In genomic region chr21:14523234-14523633, GRCh38 we compare ENCODE assay signal across 8 cellular contexts. TPM values are rescaled to one million over a fixed set of nuclear protein-coding genes. Genes with fewer than 3 reads are reported as not detected.
DNase-seq lines count a peak whose midpoint lies in the region; ATAC-seq and TF ChIP-seq lines count a peak whose summit lies in the region.

No MANE protein-coding gene starts in this region.

- POLR2A ChIA-PET in Caco-2 (lab: Charles Lee), result no interaction called here

- H3K36me3 ChIP-seq in Caco-2 (ENCODE audit: control insufficient read depth, insufficient read depth, low read length), result no peaks in the 10 kb centered on the region

- no peaks in the 10 kb centered on the region for H3K27me3 Mint-ChIP-seq in activated naive CD8-positive, alpha-beta T cell
- peaks cover 2% of the 10 kb centered on the region for H3K27me3 Mint-ChIP-seq in Caco-2 (ENCODE audit: insufficient read depth, unreplicated experiment)

- H3K9me3 ChIP-seq in Caco-2, result no peaks in the 10 kb centered on the region

- peak overlapping the region; percentile 85 for H3K27ac ChIP-seq in HL-60 (replicated peaks)

- no peaks in the 10 kb centered on the region for H3K27me3 ChIP-seq in HL-60 (ENCODE audit: insufficient read depth, poor library complexity, severe bottlenecking)
- no peaks in the 10 kb centered on the region for H3K27me3 ChIP-seq in Caco-2 (replicated peaks; ENCODE audit: control insufficient read depth, insufficient read depth, low read length)

- no peaks in the 10 kb centered on the region for H3K9me3 Mint-ChIP-seq in activated naive CD8-positive, alpha-beta T cell (ENCODE audit: low read depth)
- H3K9me3 Mint-ChIP-seq in Caco-2 (ENCODE audit: unreplicated experiment), result no peaks in the 10 kb centered on the region

- peak; percentile 77 for DNase-seq in GM12865 (ENCODE audit: low read depth)
- DNase-seq in HL-60 (ENCODE audit: low read depth in 1 of 2, low spot score in 1 of 2), result peak; percentile 40 to 43
- DNase-seq in stimulated activated CD8-positive, alpha-beta memory T cell treated with anti-CD3 and anti-CD28 coated beads, Interleukin-7, amount 100 ng/mL, for 4 hours (ENCODE audit: low read depth in 2 of 2), result peak; percentile 28 to 44
- no peak for DNase-seq in Caco-2
- no peak for DNase-seq in A172 (ENCODE audit: low spot score)
- DNase-seq in NCI-H2107 treated with DMSO at 0.1 percent for 48 hours (lab: John Stamatoyannopoulos, UW; ENCODE audit: unreplicated experiment), result no peak

- no peak for TF ChIP-seq CTCF in GM12865 (IDR thresholded peaks at IDR 0.05; ENCODE audit: insufficient read depth, low read depth, low read length, missing control alignments)
- TF ChIP-seq CTCF in HL-60 (IDR thresholded peaks at IDR 0.05; ENCODE audit: insufficient read depth, low read length), result no peak
- no peak for TF ChIP-seq CTCF in Caco-2 (IDR thresholded peaks at IDR 0.05; ENCODE audit: insufficient read depth in 1 of 2, low read depth in 1 of 2, low read length in 1 of 2, severe bottlenecking in 1 of 2, unreplicated experiment in 1 of 2)

- H3K27ac Mint-ChIP-seq in activated naive CD8-positive, alpha-beta T cell, result peak overlapping the region; percentile 94
- H3K27ac Mint-ChIP-seq in Caco-2 (ENCODE audit: unreplicated experiment), result no peak overlapping the region

- no peak overlapping the region for H3K4me3 ChIP-seq in GM12865 (ENCODE audit: low read depth, low read length)
- H3K4me3 ChIP-seq in HL-60 (replicated peaks; ENCODE audit: insufficient read depth, low read length), result peak overlapping the region; percentile 16
- H3K4me3 ChIP-seq in Caco-2 (ENCODE audit: low read depth, low read length), result no peak overlapping the region

- H3K4me1 ChIP-seq in Caco-2, result no peaks in the 10 kb centered on the region

- CTCF ChIA-PET in Caco-2 (lab: Charles Lee), result no interaction called here

- intact Hi-C loops in Caco-2 (cut with micrococcal nuclease; ENCODE audit: unreplicated experiment), result no loop called here

- peaks cover 17% of the 10 kb centered on the region for H3K36me3 Mint-ChIP-seq in activated naive CD8-positive, alpha-beta T cell
- no peaks in the 10 kb centered on the region for H3K36me3 Mint-ChIP-seq in Caco-2 (ENCODE audit: insufficient read depth, unreplicated experiment)

- peaks cover 65% of the 10 kb centered on the region for H3K4me1 Mint-ChIP-seq in activated naive CD8-positive, alpha-beta T cell (ENCODE audit: low read depth)
- H3K4me1 Mint-ChIP-seq in Caco-2 (ENCODE audit: low read depth, unreplicated experiment), result no peaks in the 10 kb centered on the region

- H3K4me3 Mint-ChIP-seq in activated naive CD8-positive, alpha-beta T cell, result peak overlapping the region; percentile 67
- H3K4me3 Mint-ChIP-seq in Caco-2 (ENCODE audit: unreplicated experiment), result no peak overlapping the region

- BruUV-seq in Caco-2 (replicated peaks; lab: Mats Ljungman, UMichigan), result no TSS peak

- ATAC-seq in GM21423 (IDR thresholded peaks at IDR 0.05; ENCODE audit: unreplicated experiment), result peak; percentile 77

RNA-seq across cellular contexts. Expression of gene SAMSN1, which starts 22.9 kb away (rescaled TPM):
- total RNA-seq in Caco-2 (2022), result not detected in 2 replicates
- not detected in 2 replicates for total RNA-seq in A172 (2014; rRNA removed; shearing (Covaris generic))

Comparison
In these comparisons a context has a peak if more than half of its experiments do, and no peak if none do; other contexts are left out.
1. DNase-seq: peak in GM12865 (single experiment), HL-60 (2 of 2) and stimulated activated CD8-positive, alpha-beta memory T cell treated with anti-CD3 and anti-CD28 coated beads, Interleukin-7, amount 100 ng/mL, for 4 hours (2 of 2); none in Caco-2 (0 of 2), A172 (single experiment) and NCI-H2107 treated with DMSO at 0.1 percent for 48 hours (single experiment).